9 cellular contexts compared by ENCODE assay signal in the genomic region with DNA sequence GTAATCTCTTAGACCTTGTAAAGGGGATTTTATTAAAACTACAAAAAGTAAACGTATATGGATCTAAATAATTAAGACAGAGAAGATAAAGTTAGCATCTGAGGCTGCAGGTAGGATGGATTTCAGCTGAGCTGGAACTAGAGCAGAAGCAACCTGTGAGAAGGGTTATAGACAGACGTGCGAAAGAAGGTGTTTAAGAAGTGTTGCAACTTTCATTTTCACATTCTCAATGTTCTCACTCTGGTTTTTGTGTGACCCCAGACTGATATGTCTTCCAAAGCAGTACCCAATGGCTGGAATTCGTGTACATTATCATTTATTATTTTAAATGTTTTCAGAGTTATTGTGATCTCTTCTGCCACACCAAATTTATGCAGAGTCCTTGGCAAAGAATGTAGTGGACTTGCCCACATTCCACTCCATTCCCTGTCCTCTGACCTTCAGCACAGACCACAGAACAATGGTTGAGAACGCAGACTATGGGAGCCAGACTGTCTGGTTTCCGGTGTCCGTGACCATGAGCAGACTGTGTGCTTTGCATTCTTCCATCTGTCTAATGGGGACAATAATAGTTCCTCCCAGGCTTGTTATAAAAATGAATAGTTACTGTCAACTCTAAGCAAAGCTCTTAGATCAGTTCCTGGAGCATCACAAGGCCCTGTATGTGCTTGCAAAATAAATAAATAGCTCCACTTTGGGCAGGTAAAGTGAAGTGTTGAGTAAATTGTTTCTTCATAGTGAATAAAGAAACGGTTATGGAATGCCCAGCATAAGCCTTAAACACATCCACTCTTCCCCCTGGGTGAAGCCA.
DNase-seq lines count a peak whose midpoint lies in the region; ATAC-seq and TF ChIP-seq lines count a peak whose summit lies in the region.
"Had no signal": no experiment of that assay in that cellular context is flagged by ENCODE, and none has a peak within 500 bp of the region (broad histone marks: within the 10 kb centered on the region; RNA-seq: fewer than 3 reads in every experiment).

No MANE protein-coding gene starts in this region.

- H3K27me3 ChIP-seq in adrenal gland, result no peaks in the 10 kb centered on the region

- no peak overlapping the region for H3K4me3 ChIP-seq in adrenal gland

- H3K36me3 ChIP-seq in adrenal gland (replicated peaks in 1 of 2), result no peaks in the 10 kb centered on the region

- H3K27ac Mint-ChIP-seq in activated B cell treated with CpG ODN at 0.5 μM for 24 hours, result peak overlapping the region; percentile 82

- H3K27ac ChIP-seq in adrenal gland, result peak overlapping the region in 1 of 5 donors; percentile 24

- H3K27me3 Mint-ChIP-seq in activated B cell treated with CpG ODN at 0.5 μM for 24 hours, result no peaks in the 10 kb centered on the region

- no peaks in the 10 kb centered on the region for H3K9me3 Mint-ChIP-seq in activated B cell treated with CpG ODN at 0.5 μM for 24 hours

- ATAC-seq in GM19324 (IDR thresholded peaks at IDR 0.05; ENCODE audit: low FRiP score, unreplicated experiment), result peak; percentile 66
- ATAC-seq in HG03097 (IDR thresholded peaks at IDR 0.05; ENCODE audit: low FRiP score, unreplicated experiment), result peak; percentile 47
- peak; percentile 35 for ATAC-seq in activated B cell treated with CpG ODN at 0.5 μM for 24 hours (ENCODE audit: low read depth)

- POLR2A ChIA-PET in activated B cell treated with CpG ODN at 0.5 μM for 24 hours (lab: Charles Lee), result interaction anchor here (0.7 to 3.0 kb wide), 6 partner anchors 10 to 235 kb away, joined by 3 to 17 read pairs (median 8); no protein-coding TSS in a partner anchor

- CTCF ChIA-PET in activated B cell treated with CpG ODN at 0.5 μM for 24 hours (lab: Charles Lee), result interaction anchor here (1.1 to 1.2 kb wide), 2 partner anchors 11 to 51 kb away, joined by 3 to 12 read pairs; no protein-coding TSS in a partner anchor

- H3K4me3 Mint-ChIP-seq in activated B cell treated with CpG ODN at 0.5 μM for 24 hours, result peak overlapping the region; percentile 30

- no peak for TF ChIP-seq POLR2A in adrenal gland (IDR thresholded peaks at IDR 0.05)

- no peaks in the 10 kb centered on the region for H3K36me3 Mint-ChIP-seq in activated B cell treated with CpG ODN at 0.5 μM for 24 hours (ENCODE audit: low read depth)

- peak; percentile 26 for DNase-seq in CD1c-positive myeloid dendritic cell (ENCODE audit: extremely low spot score)
- no peak for DNase-seq in activated B cell treated with CpG ODN at 0.5 μM for 24 hours
- no peak for DNase-seq in A172 (ENCODE audit: low spot score)
- DNase-seq in LoVo (ENCODE audit: low spot score), result no peak
- no peak for DNase-seq in adrenal gland
- no peak for DNase-seq in HK-2 (ENCODE audit: unreplicated experiment)
- DNase-seq: DMS79 treated with DMSO at 0.1 percent for 48 hours had no signal

- TF ChIP-seq CTCF in activated B cell treated with CpG ODN at 0.5 μM for 24 hours (IDR thresholded peaks at IDR 0.05), result no peak
- no peak for TF ChIP-seq CTCF in adrenal gland (IDR thresholded peaks at IDR 0.05)

- peaks cover 73% of the 10 kb centered on the region for H3K4me1 Mint-ChIP-seq in activated B cell treated with CpG ODN at 0.5 μM for 24 hours

- WGBS in adrenal gland, 4 donors, result 59 to 66% (median 65%) methylated on average over 8 of the region's 8 CpGs

- intact Hi-C loops in activated B cell treated with CpG ODN at 0.5 μM for 24 hours (cut with micrococcal nuclease), result loop anchor here (1.0 to 5.0 kb wide), 5 partner anchors 48 to 1046 kb away; no protein-coding TSS in a partner anchor
- intact Hi-C loops in adrenal gland (cut with DNase I), result no loop called here

- no peaks in the 10 kb centered on the region for H3K4me1 ChIP-seq in adrenal gland (replicated peaks in 1 of 2)

- H3K9me3 ChIP-seq in adrenal gland (replicated peaks in 1 of 3), result no peaks in the 10 kb centered on the region
